1 cellular context compared by ENCODE assay signal in the genomic region with DNA sequence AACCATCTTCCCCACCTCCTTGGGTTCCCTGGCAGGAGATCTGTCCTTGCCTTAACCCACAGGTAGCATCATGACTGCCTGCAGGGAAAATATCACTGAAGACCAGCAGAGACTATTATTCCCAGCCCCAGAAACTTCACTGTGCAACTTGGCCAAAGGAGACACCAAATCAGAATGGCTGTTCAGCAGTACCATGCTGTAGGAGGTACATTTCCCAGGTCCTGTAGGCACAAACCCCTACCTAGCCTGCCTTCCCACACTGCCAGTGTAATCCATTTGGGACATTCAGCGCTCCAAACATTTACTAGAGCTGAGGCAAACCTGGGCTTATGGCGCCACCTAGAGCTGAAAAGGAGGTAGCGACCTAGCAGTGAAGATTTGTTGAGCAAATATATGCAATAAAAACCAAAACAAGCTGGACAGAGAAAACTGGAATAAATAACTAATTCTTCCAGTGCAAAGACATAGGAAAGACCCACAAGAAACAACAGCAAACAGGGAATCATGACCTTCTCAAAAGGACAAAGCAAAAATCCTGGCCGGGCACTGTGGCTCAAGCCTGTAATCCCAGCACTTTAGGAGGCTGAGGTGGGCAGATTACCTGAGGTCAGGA.
TF ChIP-seq lines count a peak whose summit lies in the region.

No MANE protein-coding gene starts in this region.

TF ChIP-seq in GM23338, 12 proteins besides CTCF, POLR2A, EP300 and RAD21 (continued from another document):
- TF ChIP-seq POLR2AphosphoS5 (IDR thresholded peaks at IDR 0.05; ENCODE audit: low read depth) (0 out of 2 replicates have a peak, but pooled peaks have one; percentile 25), NANOG (IDR thresholded peaks at IDR 0.05; ENCODE audit: borderline replicate concordance) (no peak)
- TF ChIP-seq, protein P1, sequence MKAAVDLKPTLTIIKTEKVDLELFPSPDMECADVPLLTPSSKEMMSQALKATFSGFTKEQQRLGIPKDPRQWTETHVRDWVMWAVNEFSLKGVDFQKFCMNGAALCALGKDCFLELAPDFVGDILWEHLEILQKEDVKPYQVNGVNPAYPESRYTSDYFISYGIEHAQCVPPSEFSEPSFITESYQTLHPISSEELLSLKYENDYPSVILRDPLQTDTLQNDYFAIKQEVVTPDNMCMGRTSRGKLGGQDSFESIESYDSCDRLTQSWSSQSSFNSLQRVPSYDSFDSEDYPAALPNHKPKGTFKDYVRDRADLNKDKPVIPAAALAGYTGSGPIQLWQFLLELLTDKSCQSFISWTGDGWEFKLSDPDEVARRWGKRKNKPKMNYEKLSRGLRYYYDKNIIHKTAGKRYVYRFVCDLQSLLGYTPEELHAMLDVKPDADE (IDR thresholded peaks at IDR 0.05), result no peak
